ENCODE assay signal across 8 cellular contexts in genomic region chr9:70229579-70229978, GRCh38. TPM values are rescaled to one million over a fixed set of nuclear protein-coding genes. Genes with fewer than 3 reads are reported as not detected.
DNase-seq lines count a peak whose midpoint lies in the region; ATAC-seq and TF ChIP-seq lines count a peak whose summit lies in the region.

No MANE protein-coding gene starts in this region.

- no peaks in the 10 kb centered on the region for H3K36me3 ChIP-seq in liver (ENCODE audit: control insufficient read depth in 4 of 4, insufficient read depth in 3 of 4, low read depth in 1 of 4, low read length in 3 of 4)

- H3K9me3 ChIP-seq in liver (ENCODE audit: control insufficient read depth in 4 of 4, low read length in 3 of 4): no peaks in the 10 kb centered on the region

- DNase-seq in M059J (ENCODE audit: low read depth) (peak; percentile 52), astrocyte of the hippocampus (ENCODE audit: low read depth, low spot score) (peak; percentile 45), NCI-H2107 (lab: John Stamatoyannopoulos, UW) (no peak), cortex of kidney (lab: John Stamatoyannopoulos, UW) (no peak)
- DNase-seq in activated T-cell treated with anti-CD3 and anti-CD28 coated beads, Interleukin-2, amount 50 U/mL, for 1 hour: no peak

- no peak for ATAC-seq in GM18511 (IDR thresholded peaks at IDR 0.05; ENCODE audit: unreplicated experiment)

- TF ChIP-seq RAD21 in liver (IDR thresholded peaks at IDR 0.05): peak; percentile 20 to 41

- TF ChIP-seq CTCF in C4-2B (conservative IDR thresholded peaks at IDR 0.05): peak; percentile 36
- TF ChIP-seq CTCF in liver (IDR thresholded peaks at IDR 0.05; ENCODE audit: low read depth, low read length, missing input control): no peak

- H3K4me1 ChIP-seq in liver (ENCODE audit: control insufficient read depth in 4 of 4, insufficient read depth in 4 of 4, low read length in 3 of 4): no peaks in the 10 kb centered on the region

- H3K9ac ChIP-seq in liver (ENCODE audit: low read depth in 1 of 2, low read length in 2 of 2): no peak overlapping the region

- H3K27ac ChIP-seq in C4-2B: no peak overlapping the region
- H3K27ac ChIP-seq in liver (ENCODE audit: low read depth in 1 of 2, low read length in 2 of 2): no peak overlapping the region

- H3K4me3 ChIP-seq in liver (ENCODE audit: low read depth in 1 of 3, low read length in 3 of 3): no peak overlapping the region

- 80% methylated on average over 3 of the region's 3 CpGs for WGBS in liver

- H3K27me3 ChIP-seq in liver (ENCODE audit: control insufficient read depth in 4 of 4, insufficient read depth in 4 of 4, low read length in 3 of 4): no peaks in the 10 kb centered on the region

TF ChIP-seq in liver, 16 proteins besides CTCF, POLR2A, EP300 and RAD21:
- TF ChIP-seq FOXA2 (IDR thresholded peaks at IDR 0.05) (no peak), NR2F2 (IDR thresholded peaks at IDR 0.05) (no peak), YY1 (IDR thresholded peaks at IDR 0.05) (no peak), MAX (IDR thresholded peaks at IDR 0.05) (no peak), JUND (IDR thresholded peaks at IDR 0.05) (no peak), RXRA (IDR thresholded peaks at IDR 0.05) (no peak)
- TF ChIP-seq, protein P1, sequence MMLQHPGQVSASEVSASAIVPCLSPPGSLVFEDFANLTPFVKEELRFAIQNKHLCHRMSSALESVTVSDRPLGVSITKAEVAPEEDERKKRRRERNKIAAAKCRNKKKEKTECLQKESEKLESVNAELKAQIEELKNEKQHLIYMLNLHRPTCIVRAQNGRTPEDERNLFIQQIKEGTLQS (IDR thresholded peaks at IDR 0.05): no peak
- TF ChIP-seq, protein P2, sequence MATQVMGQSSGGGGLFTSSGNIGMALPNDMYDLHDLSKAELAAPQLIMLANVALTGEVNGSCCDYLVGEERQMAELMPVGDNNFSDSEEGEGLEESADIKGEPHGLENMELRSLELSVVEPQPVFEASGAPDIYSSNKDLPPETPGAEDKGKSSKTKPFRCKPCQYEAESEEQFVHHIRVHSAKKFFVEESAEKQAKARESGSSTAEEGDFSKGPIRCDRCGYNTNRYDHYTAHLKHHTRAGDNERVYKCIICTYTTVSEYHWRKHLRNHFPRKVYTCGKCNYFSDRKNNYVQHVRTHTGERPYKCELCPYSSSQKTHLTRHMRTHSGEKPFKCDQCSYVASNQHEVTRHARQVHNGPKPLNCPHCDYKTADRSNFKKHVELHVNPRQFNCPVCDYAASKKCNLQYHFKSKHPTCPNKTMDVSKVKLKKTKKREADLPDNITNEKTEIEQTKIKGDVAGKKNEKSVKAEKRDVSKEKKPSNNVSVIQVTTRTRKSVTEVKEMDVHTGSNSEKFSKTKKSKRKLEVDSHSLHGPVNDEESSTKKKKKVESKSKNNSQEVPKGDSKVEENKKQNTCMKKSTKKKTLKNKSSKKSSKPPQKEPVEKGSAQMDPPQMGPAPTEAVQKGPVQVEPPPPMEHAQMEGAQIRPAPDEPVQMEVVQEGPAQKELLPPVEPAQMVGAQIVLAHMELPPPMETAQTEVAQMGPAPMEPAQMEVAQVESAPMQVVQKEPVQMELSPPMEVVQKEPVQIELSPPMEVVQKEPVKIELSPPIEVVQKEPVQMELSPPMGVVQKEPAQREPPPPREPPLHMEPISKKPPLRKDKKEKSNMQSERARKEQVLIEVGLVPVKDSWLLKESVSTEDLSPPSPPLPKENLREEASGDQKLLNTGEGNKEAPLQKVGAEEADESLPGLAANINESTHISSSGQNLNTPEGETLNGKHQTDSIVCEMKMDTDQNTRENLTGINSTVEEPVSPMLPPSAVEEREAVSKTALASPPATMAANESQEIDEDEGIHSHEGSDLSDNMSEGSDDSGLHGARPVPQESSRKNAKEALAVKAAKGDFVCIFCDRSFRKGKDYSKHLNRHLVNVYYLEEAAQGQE (IDR thresholded peaks at IDR 0.05): no peak

RNA-seq across cellular contexts. Expression of gene SMC5, which starts 29.2 kb away (rescaled TPM):
- total RNA-seq in M059J (2014; rRNA removed; shearing (Covaris generic)): 19.8 and 21.4 TPM in 2 replicates
- total RNA-seq in liver: 10 to 100 TPM; 13.5 to 70.8 TPM
- 1 to 10 TPM; 5.6 to 7.0 TPM for polyA plus RNA-seq in liver

Comparison
In these comparisons a context has a peak if more than half of its experiments do, and no peak if none do; other contexts are left out.
1. DNase-seq: peak in M059J (single experiment) and astrocyte of the hippocampus (single experiment); none in NCI-H2107 (single experiment), cortex of kidney (single experiment) and activated T-cell treated with anti-CD3 and anti-CD28 coated beads, Interleukin-2, amount 50 U/mL, for 1 hour (single experiment).